10 cellular contexts compared by ENCODE assay signal in the genomic region with DNA sequence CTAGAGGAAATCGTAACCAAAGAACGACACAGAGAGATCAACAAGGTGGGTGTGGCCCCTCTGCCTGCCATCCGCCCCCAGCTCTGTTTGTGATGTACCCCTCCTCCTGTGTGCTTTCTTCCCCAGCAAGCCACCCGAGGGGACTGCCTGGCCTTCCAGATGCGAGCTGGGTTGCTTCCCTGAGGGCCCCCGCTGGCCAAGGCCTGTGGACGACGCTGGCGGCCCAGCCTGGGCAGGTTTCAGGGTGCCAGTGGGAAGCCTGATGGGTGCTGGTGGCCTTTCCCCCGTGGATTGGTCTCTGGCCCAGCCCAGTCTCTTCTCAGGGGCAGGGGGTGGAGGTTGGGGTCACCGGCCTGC. TPM values are rescaled to one million over a fixed set of nuclear protein-coding genes. Genes with fewer than 3 reads are reported as not detected.
DNase-seq lines count a peak whose midpoint lies in the region; ATAC-seq and TF ChIP-seq lines count a peak whose summit lies in the region.
"Had no signal": no experiment of that assay in that cellular context is flagged by ENCODE, and none has a peak within 500 bp of the region (broad histone marks: within the 10 kb centered on the region; RNA-seq: fewer than 3 reads in every experiment).

No MANE protein-coding gene starts in this region.

- no peak overlapping the region for H3K27ac ChIP-seq in SK-N-SH (ENCODE audit: low read depth in 2 of 2, low read length in 1 of 2)
- H3K27ac ChIP-seq in SU-DHL-6 (ENCODE audit: low read depth, low read length), result no peak overlapping the region
- H3K27ac ChIP-seq in esophagus muscularis mucosa (replicated peaks in 1 of 4), result peak overlapping the region; percentile 71 to 96 (median 89)
- no peak overlapping the region for H3K27ac ChIP-seq in skeletal muscle tissue (ENCODE audit: low read depth, low read length)

- H3K27me3 ChIP-seq in SK-N-SH (ENCODE audit: insufficient read depth), result no peaks in the 10 kb centered on the region
- H3K27me3 ChIP-seq in SU-DHL-6 (ENCODE audit: low read length), result no peaks in the 10 kb centered on the region
- no peaks in the 10 kb centered on the region for H3K27me3 ChIP-seq in esophagus muscularis mucosa
- H3K27me3 ChIP-seq in skeletal muscle tissue (ENCODE audit: control insufficient read depth in 3 of 3, insufficient read depth in 3 of 3, low read length in 3 of 3), result no peaks in the 10 kb centered on the region
- H3K27me3 ChIP-seq: right atrium auricular region had no signal

- no peak for DNase-seq in SK-N-SH
- no peak for DNase-seq in esophagus muscularis mucosa (ENCODE audit: extremely low spot score)
- DNase-seq in cerebellar cortex (ENCODE audit: low spot score), result no peak
- no peak for DNase-seq in left lobe of liver (ENCODE audit: low spot score)
- no peak for DNase-seq in cardiac septum (ENCODE audit: low spot score)
- DNase-seq: 8988T had no signal

- TF ChIP-seq EP300 in SK-N-SH (IDR thresholded peaks at IDR 0.05; ENCODE audit: borderline replicate concordance in 1 of 2, low read depth in 1 of 2, low read length in 1 of 2), result no peak
- TF ChIP-seq EP300 in esophagus muscularis mucosa (IDR thresholded peaks at IDR 0.05), result no peak

- H3K4me3 ChIP-seq in SK-N-SH (ENCODE audit: low read depth in 2 of 2, low read length in 1 of 2) (no peak overlapping the region), SU-DHL-6 (ENCODE audit: insufficient read depth, low read length, poor library complexity, severe bottlenecking) (no peak overlapping the region), esophagus muscularis mucosa (peak overlapping the region in 1 of 4 donors; percentile 88), skeletal muscle tissue (ENCODE audit: low read length in 3 of 3) (peak overlapping the region in 2 of 3 donors; percentile 22 to 92)

- POLR2A ChIA-PET in SK-N-SH (lab: Yijun Ruan, JAX), result no interaction called here

- intact Hi-C loops in esophagus muscularis mucosa (cut with DNase I), result loop anchor here (5.0 kb wide), 1 partner anchor 255 kb away; no protein-coding TSS in a partner anchor
- intact Hi-C loops in cardiac septum (cut with DNase I), result loop anchor here (5.0 kb wide), 1 partner anchor 170 kb away; a partner anchor contains a TSS

- H3K9ac ChIP-seq in SK-N-SH, result no peak overlapping the region
- peak overlapping the region; percentile 96; the same call in 1 of the 2 replicates for H3K9ac ChIP-seq in SU-DHL-6 (ENCODE audit: low read length)
- H3K9ac ChIP-seq in skeletal muscle tissue (ENCODE audit: low read depth in 1 of 3, low read length in 3 of 3), result peak overlapping the region; percentile 32 to 94 (median 68)

- TF ChIP-seq POLR2A in esophagus muscularis mucosa (IDR thresholded peaks at IDR 0.05; ENCODE audit: low read depth), result no peak

- H3F3A ChIP-seq in SK-N-SH (replicated peaks; ENCODE audit: insufficient read depth) (peaks cover 7% of the 10 kb centered on the region), SU-DHL-6 (ENCODE audit: insufficient read depth) (peaks cover 10% of the 10 kb centered on the region; the same call in 1 of the 2 replicates)

- TF ChIP-seq CTCF in SK-N-SH (IDR thresholded peaks at IDR 0.05) (no peak), SU-DHL-6 (IDR thresholded peaks at IDR 0.05; ENCODE audit: insufficient read depth, low read length, poor library complexity, severe bottlenecking) (no peak), esophagus muscularis mucosa (IDR thresholded peaks at IDR 0.05) (no peak)

- H3K36me3 ChIP-seq in SK-N-SH (replicated peaks in 1 of 2; ENCODE audit: control insufficient read depth in 1 of 2, insufficient read depth in 2 of 2, low read length in 1 of 2), result peaks cover 0 to 23% of the 10 kb centered on the region in 2 experiments
- H3K36me3 ChIP-seq in SU-DHL-6 (ENCODE audit: low read length), result no peaks in the 10 kb centered on the region
- peaks cover 11 to 53% (median 37%) of the 10 kb centered on the region in 4 donors for H3K36me3 ChIP-seq in esophagus muscularis mucosa
- peaks cover 22 to 34% (median 27%) of the 10 kb centered on the region in 3 donors for H3K36me3 ChIP-seq in skeletal muscle tissue (ENCODE audit: control insufficient read depth in 3 of 3, insufficient read depth in 3 of 3, low read length in 3 of 3)

- peaks cover 13 to 33% of the 10 kb centered on the region in 2 experiments; a peak in 3 of 4 replicates for H3K4me1 ChIP-seq in SK-N-SH (ENCODE audit: control insufficient read depth in 1 of 2, insufficient read depth in 2 of 2, low read depth in 1 of 2, low read length in 1 of 2)
- peaks cover 59 to 78% (median 71%) of the 10 kb centered on the region in 4 donors for H3K4me1 ChIP-seq in esophagus muscularis mucosa
- H3K4me1 ChIP-seq in skeletal muscle tissue (ENCODE audit: control insufficient read depth in 3 of 3, insufficient read depth in 3 of 3, low read length in 3 of 3), result peaks cover 60 to 74% (median 63%) of the 10 kb centered on the region in 3 donors

- peak overlapping the region; percentile 96; the same call in 1 of the 2 replicates for H3K4me2 ChIP-seq in SK-N-SH
- H3K4me2 ChIP-seq in SU-DHL-6 (ENCODE audit: low read depth, low read length, poor library complexity, severe bottlenecking), result peak overlapping the region; percentile 75

- no peak for TF ChIP-seq RAD21 in SK-N-SH (IDR thresholded peaks at IDR 0.05; ENCODE audit: low read length)

- H4K20me1 ChIP-seq in SK-N-SH (ENCODE audit: insufficient read depth), result peaks cover 10% of the 10 kb centered on the region; the same call in 1 of the 2 replicates
- no peaks in the 10 kb centered on the region for H4K20me1 ChIP-seq in SU-DHL-6 (ENCODE audit: low read depth, low read length)

- no peak for ATAC-seq in SK-N-SH treated with all-trans-retinoic acid at 6 μM for 48 hours
- no peak for ATAC-seq in left lobe of liver

- 87% methylated on average over 8 of the region's 11 CpGs for WGBS in SK-N-SH (ENCODE audit: low lambda C conversion rate)
- WGBS in esophagus muscularis mucosa, result 58% methylated on average over 9 of the region's 11 CpGs

- CTCF ChIA-PET in SK-N-SH (lab: Yijun Ruan, JAX), result interaction anchor here (1.2 to 5.0 kb wide), 3 partner anchors 10 to 256 kb away, joined by 3 to 25 read pairs (median 3); no protein-coding TSS in a partner anchor

- H3K9me3 ChIP-seq in SK-N-SH (no peaks in the 10 kb centered on the region), SU-DHL-6 (ENCODE audit: insufficient read depth, low read length) (no peaks in the 10 kb centered on the region), esophagus muscularis mucosa (no peaks in the 10 kb centered on the region), skeletal muscle tissue (ENCODE audit: control insufficient read depth in 3 of 3, low read length in 3 of 3) (no peaks in the 10 kb centered on the region)
- H3K9me3 ChIP-seq: right atrium auricular region had no signal

- H2AFZ ChIP-seq in SK-N-SH (ENCODE audit: low read depth) (no peak overlapping the region), SU-DHL-6 (ENCODE audit: low read depth, low read length, severe bottlenecking) (no peak overlapping the region)

- H3K9me2 ChIP-seq in SK-N-SH (no peaks in the 10 kb centered on the region), SU-DHL-6 (replicated peaks; ENCODE audit: insufficient read depth, low read length) (no peaks in the 10 kb centered on the region)

- peaks cover 56% of the 10 kb centered on the region; the same call in 1 of the 2 replicates for H3K79me2 ChIP-seq in SK-N-SH (ENCODE audit: insufficient read depth)
- H3K79me2 ChIP-seq in SU-DHL-6 (ENCODE audit: insufficient read depth, low read length), result peaks cover 8% of the 10 kb centered on the region; the same call in 1 of the 2 replicates

TF ChIP-seq in SK-N-SH, 30 proteins besides CTCF, POLR2A, EP300 and RAD21:
- no peak for TF ChIP-seq GATA2 (CRISPR knock-in tag; IDR thresholded peaks at IDR 0.05)
- TF ChIP-seq CHD2 (IDR thresholded peaks at IDR 0.05; ENCODE audit: low read length, partially characterized antibody), result no peak

TF ChIP-seq in SK-N-SH treated with all-trans-retinoic acid at 6 μM for 48 hours, 23 proteins besides CTCF, POLR2A, EP300 and RAD21 (continues in another document):
- no peak for TF ChIP-seq ZFP3 (CRISPR knock-in tag; IDR thresholded peaks at IDR 0.05)
- no peak for TF ChIP-seq ESRRG (CRISPR knock-in tag; IDR thresholded peaks at IDR 0.05)
- no peak for TF ChIP-seq ARNTL (CRISPR knock-in tag; IDR thresholded peaks at IDR 0.05; ENCODE audit: borderline replicate concordance, low read depth)
- TF ChIP-seq TCF4 (CRISPR knock-in tag; IDR thresholded peaks at IDR 0.05; ENCODE audit: borderline replicate concordance), result no peak
- TF ChIP-seq RARB (CRISPR knock-in tag; IDR thresholded peaks at IDR 0.05), result no peak
- no peak for TF ChIP-seq ZC3H10 (CRISPR knock-in tag; IDR thresholded peaks at IDR 0.05)
- TF ChIP-seq GLIS3 (CRISPR knock-in tag; IDR thresholded peaks at IDR 0.05), result no peak
- TF ChIP-seq, protein P1, sequence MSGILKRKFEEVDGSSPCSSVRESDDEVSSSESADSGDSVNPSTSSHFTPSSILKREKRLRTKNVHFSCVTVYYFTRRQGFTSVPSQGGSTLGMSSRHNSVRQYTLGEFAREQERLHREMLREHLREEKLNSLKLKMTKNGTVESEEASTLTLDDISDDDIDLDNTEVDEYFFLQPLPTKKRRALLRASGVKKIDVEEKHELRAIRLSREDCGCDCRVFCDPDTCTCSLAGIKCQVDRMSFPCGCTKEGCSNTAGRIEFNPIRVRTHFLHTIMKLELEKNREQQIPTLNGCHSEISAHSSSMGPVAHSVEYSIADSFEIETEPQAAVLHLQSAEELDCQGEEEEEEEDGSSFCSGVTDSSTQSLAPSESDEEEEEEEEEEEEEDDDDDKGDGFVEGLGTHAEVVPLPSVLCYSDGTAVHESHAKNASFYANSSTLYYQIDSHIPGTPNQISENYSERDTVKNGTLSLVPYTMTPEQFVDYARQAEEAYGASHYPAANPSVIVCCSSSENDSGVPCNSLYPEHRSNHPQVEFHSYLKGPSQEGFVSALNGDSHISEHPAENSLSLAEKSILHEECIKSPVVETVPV (CRISPR knock-in tag; IDR thresholded peaks at IDR 0.05), result no peak
- TF ChIP-seq SNAI2 (CRISPR knock-in tag; IDR thresholded peaks at IDR 0.05), result no peak

RNA-seq across cellular contexts. Expression of a gene that starts 2.0 kb away (rescaled TPM):
- 321 and 370 TPM in 2 replicates for polyA plus RNA-seq in SK-N-SH (2012; rRNA removed)
- polyA plus RNA-seq in SK-N-SH (2012; cell fraction: cytosol; rRNA removed), result 311 and 326 TPM in 2 replicates
- polyA plus RNA-seq in SK-N-SH (2012; cell fraction: nucleus; rRNA removed), result 430 and 534 TPM in 2 replicates
- total RNA-seq in esophagus muscularis mucosa, result 100 to 1,000 TPM; 262 to 318 (median 288) TPM
- total RNA-seq in skeletal muscle tissue, result 93.4 TPM
- 122 TPM for total RNA-seq in left lobe of liver
- total RNA-seq in cardiac septum, result 139 TPM

RNA-seq across cellular contexts. Expression of a gene that starts 7.4 kb away (rescaled TPM):
- polyA plus RNA-seq in SK-N-SH (2012; rRNA removed), result 22.0 and 25.6 TPM in 2 replicates
- polyA plus RNA-seq in SK-N-SH (2012; cell fraction: cytosol; rRNA removed), result 7.8 and 13.0 TPM in 2 replicates
- 110 and 155 TPM in 2 replicates for polyA plus RNA-seq in SK-N-SH (2012; cell fraction: nucleus; rRNA removed)
- 10 to 100 TPM in 2 of 4 donors, 1 to 10 TPM in 2; 5.6 to 15.3 (median 8.6) TPM for total RNA-seq in esophagus muscularis mucosa
- total RNA-seq in skeletal muscle tissue, result 4.2 TPM
- 26.1 TPM for total RNA-seq in left lobe of liver
- 10.6 TPM for total RNA-seq in cardiac septum

RNA-seq across cellular contexts. Expression of a gene that starts 16.2 kb away (rescaled TPM):
- polyA plus RNA-seq in SK-N-SH (2012; rRNA removed), result 6.2 and 7.6 TPM in 2 replicates
- polyA plus RNA-seq in SK-N-SH (2012; cell fraction: cytosol; rRNA removed), result 1.9 and 3.6 TPM in 2 replicates
- 14.0 and 14.7 TPM in 2 replicates for polyA plus RNA-seq in SK-N-SH (2012; cell fraction: nucleus; rRNA removed)
- total RNA-seq in esophagus muscularis mucosa (1 to 10 TPM; 1.7 to 6.2 (median 4.2) TPM), skeletal muscle tissue (2.6 TPM), left lobe of liver (1.2 TPM), cardiac septum (7.2 TPM)

Comparison
In these comparisons a context has a peak if more than half of its experiments do, and no peak if none do; other contexts are left out.
1. H3K27ac ChIP-seq: peak in esophagus muscularis mucosa (4 of 4); none in SK-N-SH (0 of 2), SU-DHL-6 (single experiment) and skeletal muscle tissue (single experiment).
2. H3K4me3 ChIP-seq: peak in skeletal muscle tissue (2 of 3); none in SK-N-SH (0 of 2) and SU-DHL-6 (single experiment).